Comparison of ENCODE assay signal across 19 cellular contexts in genomic region chr9:91840469-91840868, GRCh38.
"Had no signal": no experiment of that assay in that cellular context is flagged by ENCODE, and none has a peak within 500 bp of the region (broad histone marks: within the 10 kb centered on the region; RNA-seq: fewer than 3 reads in every experiment).

No MANE protein-coding gene starts in this region.

- H3K36me3 ChIP-seq: colonic mucosa, neutrophil, upper lobe of right lung, WERI-Rb-1 had no signal

- ATAC-seq: SK-N-SH treated with all-trans-retinoic acid at 6 μM for 48 hours, upper lobe of right lung had no signal

- H3K4me1 Mint-ChIP-seq: activated naive CD4-positive, alpha-beta T cell treated with anti-CD3 and anti-CD28 coated beads, Interleukin-2, amount 50 U/mL, for 24 hours had no signal

- DNase-seq: activated CD4-positive, alpha-beta memory T cell treated with anti-CD3 and anti-CD28 coated beads, Interleukin-2, amount 10 ng/mL, durations not matched to agents 7 days and 5 days; activated T-cell treated with anti-CD3 and anti-CD28 coated beads, Interleukin-2, amount 50 U/mL, for 48 hours; amniotic stem cell; central memory CD4-positive, alpha-beta T cell; colonic mucosa; foreskin melanocyte; head of caudate nucleus; midbrain; naive B cell; stimulated activated CD4-positive, alpha-beta T cell treated with anti-CD3 and anti-CD28 coated beads, Interleukin-4, amount 100 ng/mL, for 24 hours; stimulated activated naive CD4-positive, alpha-beta T cell treated with Interleukin-2 at 50 U/mL for 16 hours; T-helper 1 cell; upper lobe of right lung; WERI-Rb-1 had no signal

- H3K9me3 ChIP-seq: colonic mucosa, neutrophil, upper lobe of right lung had no signal

- H3K36me3 Mint-ChIP-seq: activated naive CD4-positive, alpha-beta T cell treated with anti-CD3 and anti-CD28 coated beads, Interleukin-2, amount 50 U/mL, for 24 hours; brain; naive B cell had no signal

- H3K4me3 ChIP-seq: colonic mucosa, skin epidermis, upper lobe of right lung had no signal

- H3K27ac ChIP-seq: colonic mucosa, neutrophil, skin epidermis, upper lobe of right lung, WERI-Rb-1 had no signal

- H3K27ac Mint-ChIP-seq: activated CD4-positive, alpha-beta memory T cell treated with anti-CD3 and anti-CD28 coated beads, Interleukin-2, amount 10 ng/mL, durations not matched to agents 7 days and 5 days; activated naive CD4-positive, alpha-beta T cell treated with anti-CD3 and anti-CD28 coated beads, Interleukin-2, amount 50 U/mL, for 24 hours had no signal

- H3K4me3 Mint-ChIP-seq: activated CD4-positive, alpha-beta memory T cell treated with anti-CD3 and anti-CD28 coated beads, Interleukin-2, amount 10 ng/mL, durations not matched to agents 7 days and 5 days; activated naive CD4-positive, alpha-beta T cell treated with anti-CD3 and anti-CD28 coated beads, Interleukin-2, amount 50 U/mL, for 24 hours had no signal

- H3K27me3 ChIP-seq: colonic mucosa had no signal

- H3K9me3 Mint-ChIP-seq: activated CD4-positive, alpha-beta memory T cell treated with anti-CD3 and anti-CD28 coated beads, Interleukin-2, amount 10 ng/mL, durations not matched to agents 7 days and 5 days; activated naive CD4-positive, alpha-beta T cell treated with anti-CD3 and anti-CD28 coated beads, Interleukin-2, amount 50 U/mL, for 24 hours; brain; naive B cell had no signal
